ENCODE assay signal across 8 cellular contexts in the genomic region with DNA sequence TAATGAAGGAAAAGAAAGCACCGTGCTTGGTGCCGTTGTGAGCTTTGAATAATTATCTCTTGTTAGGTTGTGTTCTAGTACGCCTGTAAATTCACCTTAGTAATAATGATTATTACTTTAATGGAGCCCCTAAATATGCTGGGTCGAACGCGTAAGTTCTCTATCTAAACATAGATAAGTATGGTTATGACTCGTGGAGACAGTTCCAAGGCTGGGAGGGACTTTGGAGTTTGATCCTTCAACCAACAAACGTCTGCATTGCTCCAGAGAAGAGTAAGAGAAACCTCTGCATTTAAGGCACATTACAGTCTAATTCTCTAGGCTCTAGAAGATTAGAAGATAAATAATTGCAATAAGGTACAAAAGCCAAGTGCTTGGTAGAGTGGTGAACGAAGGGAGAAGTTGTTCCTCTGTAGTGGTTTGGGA. TPM values are rescaled to one million over a fixed set of nuclear protein-coding genes. Genes with fewer than 3 reads are reported as not detected.
DNase-seq lines count a peak whose midpoint lies in the region; ATAC-seq and TF ChIP-seq lines count a peak whose summit lies in the region.

No MANE protein-coding gene starts in this region.

- H3K27me3 ChIP-seq in aorta (ENCODE audit: control insufficient read depth in 1 of 2, insufficient read depth in 2 of 2, low read length in 1 of 2) = no peaks in the 10 kb centered on the region

- TF ChIP-seq CTCF in choroid plexus epithelial cell (conservative IDR thresholded peaks at IDR 0.05; ENCODE audit: low read depth, low read length) = no peak

- WGBS in mesodermal cell (ENCODE audit: insufficient coverage in 2 of 2), 2 experiments = 33 to 57% methylated on average over 3 to 5 of the region's 9 CpGs
- 0 to 1% methylated on average over 9 of the region's 9 CpGs for WGBS in aorta, 2 donors

- peak overlapping the region; percentile 97 for H3K27ac ChIP-seq in mesodermal cell (ENCODE audit: low read depth, low read length, severe bottlenecking)
- peak overlapping the region; percentile 52 to 69 for H3K27ac ChIP-seq in aorta (ENCODE audit: low read depth in 1 of 2, low read length in 2 of 2)

- peaks cover 29% of the 10 kb centered on the region for H3K36me3 ChIP-seq in mesodermal cell (ENCODE audit: control insufficient read depth, insufficient read depth, low read length)
- no peaks in the 10 kb centered on the region for H3K36me3 ChIP-seq in aorta (ENCODE audit: control insufficient read depth in 1 of 2, insufficient read depth in 2 of 2, low read length in 1 of 2)

- H3K4me1 ChIP-seq in mesodermal cell (ENCODE audit: control insufficient read depth, insufficient read depth, low read length, poor library complexity, severe bottlenecking) (no peaks in the 10 kb centered on the region), aorta (ENCODE audit: control insufficient read depth in 1 of 2, insufficient read depth in 2 of 2, low read length in 2 of 2) (peaks cover 0 to 4% of the 10 kb centered on the region in 2 donors)

- CTCF ChIA-PET in HEK293T (lab: Yijun Ruan, JAX) = interaction anchor here (0.6 to 1.5 kb wide), 3 partner anchors 79 to 86 kb away, joined by 4 to 5 read pairs (median 4); no protein-coding TSS in a partner anchor

- ATAC-seq in GM19035 (IDR thresholded peaks at IDR 0.05; ENCODE audit: unreplicated experiment) (peak; percentile 1), aorta (ENCODE audit: low FRiP score) (no peak)

- intact Hi-C loops in aorta (cut with DNase I) = loop anchor here in 1 of 2 donors (2.0 to 10.0 kb wide), 2 partner anchors 53 to 97 kb away; no protein-coding TSS in a partner anchor

- H3K4me3 ChIP-seq in choroid plexus epithelial cell (ENCODE audit: low read depth, low read length) = peak overlapping the region; percentile 100
- H3K4me3 ChIP-seq in mesodermal cell (ENCODE audit: extremely low read depth, insufficient read depth, low read length, poor library complexity, severe bottlenecking) = peak overlapping the region; percentile 97
- H3K4me3 ChIP-seq in aorta (ENCODE audit: low read length in 2 of 2) = peak overlapping the region; percentile 58 to 85

- peak; percentile 24 for DNase-seq in AG08395 (ENCODE audit: low spot score)
- DNase-seq in NCI-H69 (lab: John Stamatoyannopoulos, UW) = peak; percentile 54
- peak; percentile 72 for DNase-seq in choroid plexus epithelial cell (ENCODE audit: low read depth)
- no peak for DNase-seq in aorta
- DNase-seq in T-helper 9 cell = no peak
- no peak for DNase-seq in HEK293T (ENCODE audit: extremely low spot score)

- H3K9me3 ChIP-seq in mesodermal cell (ENCODE audit: control insufficient read depth, low read length) (peaks cover 22% of the 10 kb centered on the region), aorta (ENCODE audit: control insufficient read depth, low read length) (no peaks in the 10 kb centered on the region)

- POLR2A ChIA-PET in HEK293T (lab: Yijun Ruan, JAX) = interaction anchor here (0.8 to 2.4 kb wide), 5 partner anchors 22 to 300 kb away, joined by 3 to 14 read pairs (median 5); a partner anchor contains a TSS

TF ChIP-seq in HEK293T, 16 proteins besides CTCF, POLR2A, EP300 and RAD21:
- TF ChIP-seq L3MBTL2 (conservative IDR thresholded peaks at IDR 0.05) = no peak; the same call in 1 of the 2 replicates

RNA-seq across cellular contexts. Expression of a gene that starts 0.5 kb away (rescaled TPM):
- 38.9 TPM for polyA plus RNA-seq in mesodermal cell (2013, experiment 1 of 2)
- 53.6 TPM for polyA plus RNA-seq in mesodermal cell (2013, experiment 2 of 2)
- 10 to 100 TPM in 1 of 2 donors, 1 to 10 TPM in 1; 8.9 to 10.4 TPM for total RNA-seq in aorta
- 10 to 100 TPM in 1 of 2 donors, 1 to 10 TPM in 1; 7.3 to 13.5 TPM for polyA plus RNA-seq in aorta

RNA-seq across cellular contexts. Expression of a gene that starts 0.7 kb away (rescaled TPM):
- polyA plus RNA-seq in mesodermal cell (2013, experiment 1 of 2) = 32.0 TPM
- polyA plus RNA-seq in mesodermal cell (2013, experiment 2 of 2) = 37.2 TPM
- 10 to 100 TPM; 30.7 to 35.7 TPM for total RNA-seq in aorta
- 10 to 100 TPM; 40.8 to 99.7 TPM for polyA plus RNA-seq in aorta

RNA-seq across cellular contexts. Expression of a gene that starts 21.4 kb away (rescaled TPM):
- polyA plus RNA-seq in mesodermal cell (2013, experiment 1 of 2) = 0.04 TPM
- polyA plus RNA-seq in mesodermal cell (2013, experiment 2 of 2) = not detected
- under 1 TPM; 0.06 to 0.19 TPM for total RNA-seq in aorta
- polyA plus RNA-seq in aorta = under 1 TPM in 1 of 2 donors, not detected in 1; 0.05 TPM

RNA-seq across cellular contexts. Expression of a gene that starts 51.6 kb away (rescaled TPM):
- 76.2 TPM for polyA plus RNA-seq in mesodermal cell (2013, experiment 1 of 2)
- polyA plus RNA-seq in mesodermal cell (2013, experiment 2 of 2) = 73.8 TPM
- total RNA-seq in aorta = 10 to 100 TPM; 72.7 to 88.5 TPM
- polyA plus RNA-seq in aorta = 10 to 100 TPM; 35.1 to 41.7 TPM

Comparison
In these comparisons a context has a peak if more than half of its experiments do, and no peak if none do; other contexts are left out.
1. DNase-seq: peak in AG08395 (single experiment), NCI-H69 (single experiment) and choroid plexus epithelial cell (single experiment); none in aorta (0 of 2), T-helper 9 cell (single experiment) and HEK293T (single experiment).
2. Peak in every context shown above with its lines, with median percentiles within 50 percentile points of each other: H3K4me3 ChIP-seq.